8 cellular contexts compared by ENCODE assay signal in the genomic region with DNA sequence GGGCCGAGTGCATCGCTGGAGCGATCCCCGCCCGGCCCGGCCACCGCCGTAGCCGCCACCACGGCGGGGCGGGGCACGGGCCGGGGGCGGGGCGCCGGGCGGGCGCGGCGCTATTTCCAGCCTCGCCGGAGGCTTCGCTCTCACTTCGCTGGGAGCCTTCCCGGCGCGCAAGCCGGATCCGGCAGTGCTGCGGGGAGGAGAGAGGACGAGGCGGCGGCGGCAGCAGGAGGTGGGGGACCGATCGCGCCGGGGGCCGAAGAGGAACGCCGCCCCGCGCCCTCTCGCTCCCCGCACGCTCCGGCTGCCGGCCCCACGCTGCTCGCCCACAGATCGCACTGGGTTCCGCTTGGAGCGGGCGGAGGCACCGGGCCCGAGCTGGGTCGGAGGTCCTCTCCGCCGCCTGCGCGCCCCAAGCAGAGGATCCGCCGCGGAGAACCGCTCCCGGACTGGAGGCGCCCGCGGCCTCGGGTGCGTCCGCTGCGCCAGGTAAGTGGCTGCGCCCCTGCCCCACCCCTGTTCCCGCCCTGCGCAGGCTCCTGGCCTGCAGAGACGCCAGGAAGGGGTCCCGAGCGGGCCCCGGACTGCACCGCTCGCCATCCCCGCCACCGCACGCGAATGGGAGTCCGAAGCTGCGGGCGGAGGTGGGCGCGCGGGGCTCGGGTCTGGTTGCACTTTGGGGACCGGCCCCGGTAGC. TPM values are rescaled to one million over a fixed set of nuclear protein-coding genes. Genes with fewer than 3 reads are reported as not detected.
DNase-seq lines count a peak whose midpoint lies in the region; ATAC-seq and TF ChIP-seq lines count a peak whose summit lies in the region.
"Had no signal": no experiment of that assay in that cellular context is flagged by ENCODE, and none has a peak within 500 bp of the region (broad histone marks: within the 10 kb centered on the region; RNA-seq: fewer than 3 reads in every experiment).

A gene with protein sequence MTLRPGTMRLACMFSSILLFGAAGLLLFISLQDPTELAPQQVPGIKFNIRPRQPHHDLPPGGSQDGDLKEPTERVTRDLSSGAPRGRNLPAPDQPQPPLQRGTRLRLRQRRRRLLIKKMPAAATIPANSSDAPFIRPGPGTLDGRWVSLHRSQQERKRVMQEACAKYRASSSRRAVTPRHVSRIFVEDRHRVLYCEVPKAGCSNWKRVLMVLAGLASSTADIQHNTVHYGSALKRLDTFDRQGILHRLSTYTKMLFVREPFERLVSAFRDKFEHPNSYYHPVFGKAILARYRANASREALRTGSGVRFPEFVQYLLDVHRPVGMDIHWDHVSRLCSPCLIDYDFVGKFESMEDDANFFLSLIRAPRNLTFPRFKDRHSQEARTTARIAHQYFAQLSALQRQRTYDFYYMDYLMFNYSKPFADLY (plus strand): TSS at position 143 of the 694 bp plus-strand sequence. CDS start 67,309 bp downstream, outside the sequence.

- H3K36me3 ChIP-seq in RWPE2 (ENCODE audit: low read depth) (no peaks in the 10 kb centered on the region), sigmoid colon (no peaks in the 10 kb centered on the region)

- peak within 1 kb of the TSS; percentile 27 for H3K4me3 ChIP-seq in RWPE2 (ENCODE audit: severe bottlenecking)
- peak within 1 kb of the TSS in 3 of 4 donors; percentile 33 to 48 (median 47) for H3K4me3 ChIP-seq in sigmoid colon

- TF ChIP-seq CTCF in RWPE2 (IDR thresholded peaks at IDR 0.05; ENCODE audit: poor library complexity, severe bottlenecking) (no peak), sigmoid colon (IDR thresholded peaks at IDR 0.05) (no peak)

- H3K9me3 ChIP-seq in RWPE2 (ENCODE audit: severe bottlenecking) (no peaks in the 10 kb centered on the region), sigmoid colon (no peaks in the 10 kb centered on the region)

- TF ChIP-seq EP300 in sigmoid colon (IDR thresholded peaks at IDR 0.05), result no peak

- H3K27ac ChIP-seq in RWPE2 (ENCODE audit: poor library complexity, severe bottlenecking), result no peak within 1 kb of the TSS
- H3K27ac ChIP-seq in sigmoid colon, result no peak within 1 kb of the TSS

- H3K4me1 ChIP-seq in RWPE2 (ENCODE audit: insufficient read depth, poor library complexity, severe bottlenecking), result no peaks in the 10 kb centered on the region
- peaks cover 0 to 24% (median 16%) of the 10 kb centered on the region in 4 donors for H3K4me1 ChIP-seq in sigmoid colon

- DNase-seq in HK-2 (ENCODE audit: unreplicated experiment) (peak; percentile 9), RWPE2 (ENCODE audit: low spot score) (no peak), Right ventricle myocardium superior (peak; percentile 60), sigmoid colon (no peak), OCI-M1 (lab: John Stamatoyannopoulos, UW) (no peak), A172 (ENCODE audit: low spot score) (no peak), NK-92 (lab: John Stamatoyannopoulos, UW; ENCODE audit: unreplicated experiment) (no peak)

- WGBS in sigmoid colon, 2 donors, result 2% methylated on average over 96 of the region's 96 CpGs

- ATAC-seq in RWPE2 (ENCODE audit: low read depth), result peak; percentile 70
- ATAC-seq in Right ventricle myocardium superior (ENCODE audit: poor library complexity), result peak; percentile 93

- intact Hi-C loops in Right ventricle myocardium superior (cut with DNase I) (no loop called here), sigmoid colon (cut with DNase I) (no loop called here)

- H3K27me3 ChIP-seq in RWPE2 (ENCODE audit: insufficient read depth, poor library complexity, severe bottlenecking) (peaks cover 72% of the 10 kb centered on the region), sigmoid colon (peaks cover 39 to 76% (median 53%) of the 10 kb centered on the region in 3 donors)

- no peak for TF ChIP-seq POLR2A in sigmoid colon (IDR thresholded peaks at IDR 0.05)

RNA-seq across cellular contexts. Expression of the gene that starts here (rescaled TPM):
- total RNA-seq in Right ventricle myocardium superior (not detected), sigmoid colon (under 1 TPM in 1 of 4 donors, not detected in 3; 0.36 TPM)
- polyA plus RNA-seq in sigmoid colon, result under 1 TPM in 2 of 3 donors, not detected in 1; 0.35 to 0.60 TPM
- not detected in 2 replicates for total RNA-seq in A172 (2014; rRNA removed; shearing (Covaris generic))
- total RNA-seq: M059J had no signal

Comparison
In these comparisons a context has a peak if more than half of its experiments do, and no peak if none do; other contexts are left out.
1. Peak in DNase-seq and ATAC-seq in Right ventricle myocardium superior; RNA of the gene not detected or under 1 TPM.